ENCODE assay signal across 1 cellular context in the genomic region with DNA sequence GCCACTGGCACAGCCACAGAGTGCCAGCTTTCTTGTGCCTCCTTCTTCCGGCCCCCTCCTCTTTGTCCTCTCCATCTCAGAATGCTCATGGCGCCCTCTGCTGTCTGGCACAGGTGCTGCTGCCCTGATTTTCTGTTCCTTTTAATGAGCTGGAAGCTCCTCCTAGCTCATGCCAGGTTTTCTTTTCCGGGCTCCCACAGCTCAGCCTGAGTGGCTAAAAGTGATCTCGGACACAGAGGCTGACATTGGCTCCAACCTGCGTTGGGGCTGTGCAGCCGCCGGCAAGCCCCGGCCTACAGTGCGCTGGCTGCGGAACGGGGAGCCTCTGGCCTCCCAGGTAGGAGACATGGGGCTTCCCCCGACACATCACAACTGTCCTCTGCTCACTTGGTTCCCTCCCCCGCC.
A peak's percentile ranks its signal among the peaks of the same experiment; 100 is the strongest.
TF ChIP-seq lines count a peak whose summit lies in the region.

No MANE protein-coding gene starts in this region.

TF ChIP-seq in HEK293, 187 proteins besides CTCF, POLR2A, EP300 and RAD21 (continued from another document):
- TF ChIP-seq ZNF639 (tag by site-specific recombination; IDR thresholded peaks at IDR 0.05) (no peak), KLF7 (tag by site-specific recombination; IDR thresholded peaks at IDR 0.05; ENCODE audit: borderline replicate concordance) (no peak), ZNF654 (tag by site-specific recombination; IDR thresholded peaks at IDR 0.05; ENCODE audit: low read depth) (peak; percentile 76)
